22 cellular contexts compared by ENCODE assay signal in the genomic region with DNA sequence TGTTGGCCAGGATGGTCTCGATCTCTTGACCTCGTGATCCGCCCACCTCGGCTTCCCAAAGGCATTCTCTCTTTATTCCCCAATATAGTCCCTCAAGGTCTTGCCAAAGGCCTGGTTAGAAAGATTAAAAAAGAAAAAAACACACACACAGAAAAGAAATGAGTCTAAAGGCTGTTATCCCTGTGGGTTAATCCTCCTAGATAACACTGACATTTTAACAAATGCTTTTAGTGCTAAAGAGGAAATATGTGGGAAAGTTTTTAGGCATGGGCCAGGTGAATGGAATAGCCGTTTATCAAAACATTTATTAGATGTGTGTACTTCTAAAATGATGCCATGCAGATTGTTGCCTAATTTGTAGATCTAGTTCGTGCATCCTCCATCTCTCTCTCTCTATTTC.
DNase-seq lines count a peak whose midpoint lies in the region; ATAC-seq and TF ChIP-seq lines count a peak whose summit lies in the region.
"Had no signal": no experiment of that assay in that cellular context is flagged by ENCODE, and none has a peak within 500 bp of the region (broad histone marks: within the 10 kb centered on the region; RNA-seq: fewer than 3 reads in every experiment).

No MANE protein-coding gene starts in this region.

- H2BK15ac ChIP-seq in IMR-90 (ENCODE audit: low read depth, low read length) = no peak overlapping the region

- H2AK5ac ChIP-seq in IMR-90 (ENCODE audit: low read depth, low read length) = no peak overlapping the region

- H3K9me3 Mint-ChIP-seq in chondrocyte (ENCODE audit: low read depth) (peaks cover 16% of the 10 kb centered on the region), glutamatergic neuron (ENCODE audit: unreplicated experiment) (peaks cover 3% of the 10 kb centered on the region)
- H3K9me3 Mint-ChIP-seq in activated T-helper 2 cell treated with anti-CD3 and anti-CD28 coated beads, Interferon-gamma antibody, Interleukin-2, Interleukin-4, amounts not matched to agents 10 μg/mL and 5 μg/mL and 100 μg/mL, durations not matched to agents 14 hours and 24 hours and 36 hours = peaks cover 16% of the 10 kb centered on the region

- CTCF ChIA-PET in IMR-90 (lab: Yijun Ruan, JAX) = no interaction called here

- H2BK120ac ChIP-seq in IMR-90 (ENCODE audit: low read depth, low read length) = no peak overlapping the region

- dilution Hi-C loops in IMR-90 (cut with HindIII; ENCODE audit: low sequenced_read_pairs, unreplicated experiment) = no loop called here

- in situ Hi-C loops in IMR-90 (cut with MboI; ENCODE audit: low sequenced_read_pairs) = no loop called here

- ATAC-seq in IMR-90 (ENCODE audit: low read depth) (no peak), heart right ventricle (no peak), GM18867 (IDR thresholded peaks at IDR 0.05; ENCODE audit: unreplicated experiment) (no peak)
- ATAC-seq: HCT116, K562 had no signal

- DNase-seq in IMR-90 = no peak
- DNase-seq in chondrocyte (ENCODE audit: low spot score) = no peak
- no peak for DNase-seq in osteoblast (ENCODE audit: insufficient read length, low spot score, missing footprints)
- DNase-seq in heart right ventricle = no peak
- DNase-seq in activated T-helper 2 cell treated with anti-CD3 and anti-CD28 coated beads, Interferon-gamma antibody, Interleukin-2, Interleukin-4, amounts not matched to agents 10 μg/mL and 5 μg/mL and 100 μg/mL, durations not matched to agents 14 hours and 24 hours and 36 hours (ENCODE audit: low spot score) = no peak
- DNase-seq in glutamatergic neuron = no peak
- DNase-seq: 8988T; CD4-positive, CD25-positive, alpha-beta regulatory T cell; DMS53; Kasumi-1; NCI-H1105; NCI-H1436 treated with DMSO at 0.1 percent for 48 hours; NCI-H187 treated with DMSO at 0.1 percent for 48 hours; NCI-H2171 treated with DMSO at 0.1 percent for 48 hours; NCI-H524; NCI-H748 treated with DMSO at 0.1 percent for 48 hours; SIG-M5; SK-N-SH had no signal

- H3K4me1 Mint-ChIP-seq in chondrocyte (ENCODE audit: low read depth) = peaks cover 72% of the 10 kb centered on the region
- H3K4me1 Mint-ChIP-seq in activated T-helper 2 cell treated with anti-CD3 and anti-CD28 coated beads, Interferon-gamma antibody, Interleukin-2, Interleukin-4, amounts not matched to agents 10 μg/mL and 5 μg/mL and 100 μg/mL, durations not matched to agents 14 hours and 24 hours and 36 hours (ENCODE audit: low read depth) = no peaks in the 10 kb centered on the region
- no peaks in the 10 kb centered on the region for H3K4me1 Mint-ChIP-seq in glutamatergic neuron (ENCODE audit: low read depth, unreplicated experiment)
- H3K4me1 Mint-ChIP-seq: CD4-positive, CD25-positive, alpha-beta regulatory T cell had no signal

- no peak overlapping the region for H3K4me3 ChIP-seq in ACC112 (ENCODE audit: low read depth, low read length)
- H3K4me3 ChIP-seq in IMR-90 (ENCODE audit: insufficient read depth, low read depth, low read length) = no peak overlapping the region
- no peak overlapping the region for H3K4me3 ChIP-seq in osteoblast (ENCODE audit: insufficient read depth, low read length)
- H3K4me3 ChIP-seq in heart right ventricle = no peak overlapping the region
- H3K4me3 ChIP-seq: K562 had no signal

- H3K56ac ChIP-seq in IMR-90 (ENCODE audit: extremely low read depth, insufficient read depth, low read length) = no peak overlapping the region

- H3K4me2 ChIP-seq in IMR-90 (ENCODE audit: low read depth, low read length) (no peak overlapping the region), osteoblast (ENCODE audit: insufficient read depth, low read length) (no peak overlapping the region)
- H3K4me2 ChIP-seq: SK-N-SH had no signal

- no peak overlapping the region for H3K9ac ChIP-seq in IMR-90 (ENCODE audit: low read depth, low read length)
- H3K9ac ChIP-seq: SK-N-SH had no signal

- H3K36me3 ChIP-seq in ACC112 (ENCODE audit: insufficient read depth, low read length) (peaks cover 6% of the 10 kb centered on the region), IMR-90 (ENCODE audit: control insufficient read depth, insufficient read depth, low read length) (no peaks in the 10 kb centered on the region), osteoblast (ENCODE audit: insufficient read depth, low read length) (no peaks in the 10 kb centered on the region), heart right ventricle (no peaks in the 10 kb centered on the region)

- H3K23ac ChIP-seq in IMR-90 (ENCODE audit: low read depth, low read length) = no peak overlapping the region

- no peak for TF ChIP-seq CTCF in IMR-90 (conservative IDR thresholded peaks at IDR 0.05; ENCODE audit: low read depth, low read length)
- TF ChIP-seq CTCF in chondrocyte (IDR thresholded peaks at IDR 0.05) = no peak
- no peak for TF ChIP-seq CTCF in osteoblast (IDR thresholded peaks at IDR 0.05; ENCODE audit: extremely low read depth, low read depth, low read length)
- no peak for TF ChIP-seq CTCF in heart right ventricle (IDR thresholded peaks at IDR 0.05)
- TF ChIP-seq CTCF in glutamatergic neuron (IDR thresholded peaks at IDR 0.05; ENCODE audit: partially characterized antibody, unreplicated experiment) = no peak

- intact Hi-C loops in IMR-90 (cut with micrococcal nuclease) (no loop called here), heart right ventricle (cut with DNase I) (no loop called here)
- intact Hi-C loops in activated T-helper 2 cell treated with anti-CD3 and anti-CD28 coated beads, Interferon-gamma antibody, Interleukin-2, Interleukin-4, amounts not matched to agents 10 μg/mL and 5 μg/mL and 100 μg/mL, durations not matched to agents 14 hours and 24 hours and 36 hours (cut with micrococcal nuclease) = no loop called here

- no peak overlapping the region for H3K4ac ChIP-seq in IMR-90 (ENCODE audit: low read depth, low read length)

- no peak overlapping the region for H4K8ac ChIP-seq in IMR-90 (ENCODE audit: low read depth in 2 of 2, low read length in 2 of 2)

- WGBS in IMR-90 (ENCODE audit: extremely low coverage in 2 of 2, insufficient read length in 1 of 2), 2 experiments = no CpG with 5 or more reads among the region's 6 CpGs
- WGBS in heart right ventricle, 2 donors = 68 to 79% methylated on average over 6 of the region's 6 CpGs

- H3K9me3 ChIP-seq in IMR-90 (ENCODE audit: control insufficient read depth, insufficient read depth, low read length) (no peaks in the 10 kb centered on the region), osteoblast (ENCODE audit: low read depth, low read length) (no peaks in the 10 kb centered on the region), heart right ventricle (peaks cover 0 to 18% (median 0%) of the 10 kb centered on the region in 11 donors)

- H3K27ac ChIP-seq in ACC112 (ENCODE audit: low read depth, low read length) = peak overlapping the region; percentile 99
- no peak overlapping the region for H3K27ac ChIP-seq in IMR-90 (ENCODE audit: insufficient read depth, low read length)
- H3K27ac ChIP-seq in osteoblast (ENCODE audit: low read depth, low read length) = peak overlapping the region; percentile 93
- H3K27ac ChIP-seq in heart right ventricle = no peak overlapping the region

- H2AFZ ChIP-seq in ACC112 (ENCODE audit: low read length, unreplicated experiment) (no peak overlapping the region), IMR-90 (replicated peaks; ENCODE audit: low read length, poor library complexity) (no peak overlapping the region), osteoblast (ENCODE audit: low read length) (no peak overlapping the region)

- H3K36me3 Mint-ChIP-seq in chondrocyte (ENCODE audit: low read depth) = peaks cover 7% of the 10 kb centered on the region
- H3K36me3 Mint-ChIP-seq in activated T-helper 2 cell treated with anti-CD3 and anti-CD28 coated beads, Interferon-gamma antibody, Interleukin-2, Interleukin-4, amounts not matched to agents 10 μg/mL and 5 μg/mL and 100 μg/mL, durations not matched to agents 14 hours and 24 hours and 36 hours (ENCODE audit: low read depth) = no peaks in the 10 kb centered on the region
- H3K36me3 Mint-ChIP-seq in glutamatergic neuron (ENCODE audit: unreplicated experiment) = no peaks in the 10 kb centered on the region
- H3K36me3 Mint-ChIP-seq: CD4-positive, CD25-positive, alpha-beta regulatory T cell had no signal

- H3K18ac ChIP-seq in IMR-90 (ENCODE audit: low read depth, low read length) = peak overlapping the region; percentile 26; the same call in 1 of the 2 replicates

- peaks cover 3% of the 10 kb centered on the region; the same call in 1 of the 2 replicates for H3K9me1 ChIP-seq in IMR-90 (ENCODE audit: insufficient read depth, low read length)

- no TSS peak for BruUV-seq in IMR-90 (replicated peaks; lab: Mats Ljungman, UMichigan)

- no peak for TF ChIP-seq POLR2A in IMR-90 (IDR thresholded peaks at IDR 0.05; ENCODE audit: low read depth, low read length)

- H3K14ac ChIP-seq in IMR-90 (replicated peaks; ENCODE audit: low read depth, low read length) = no peak overlapping the region

- peak overlapping the region; percentile 1 for H2BK5ac ChIP-seq in IMR-90 (ENCODE audit: low read depth, low read length, poor library complexity, severe bottlenecking)

- POLR2A ChIA-PET in IMR-90 (lab: Charles Lee; ENCODE audit: unreplicated experiment) = no interaction called here

- H3K4me1 ChIP-seq in ACC112 (ENCODE audit: control insufficient read depth, insufficient read depth, low read length, unreplicated experiment) (peaks cover 46% of the 10 kb centered on the region), IMR-90 (ENCODE audit: control insufficient read depth, insufficient read depth, low read length) (peaks cover 19% of the 10 kb centered on the region), osteoblast (ENCODE audit: insufficient read depth, low read length) (peaks cover 46% of the 10 kb centered on the region), heart right ventricle (peaks cover 0 to 59% (median 0%) of the 10 kb centered on the region in 9 donors)

- no peak overlapping the region for H4K5ac ChIP-seq in IMR-90 (ENCODE audit: low read depth, low read length)

- H3K79me1 ChIP-seq in IMR-90 (ENCODE audit: low read depth in 1 of 2, low read length in 2 of 2) = no peaks in the 10 kb centered on the region

- H3K4me3 Mint-ChIP-seq in chondrocyte (ENCODE audit: unreplicated experiment) (no peak overlapping the region), glutamatergic neuron (ENCODE audit: unreplicated experiment) (no peak overlapping the region)
- no peak overlapping the region for H3K4me3 Mint-ChIP-seq in activated T-helper 2 cell treated with anti-CD3 and anti-CD28 coated beads, Interferon-gamma antibody, Interleukin-2, Interleukin-4, amounts not matched to agents 10 μg/mL and 5 μg/mL and 100 μg/mL, durations not matched to agents 14 hours and 24 hours and 36 hours (ENCODE audit: low read depth)
- H3K4me3 Mint-ChIP-seq: CD4-positive, CD25-positive, alpha-beta regulatory T cell had no signal

- no peak overlapping the region for H2AK9ac ChIP-seq in IMR-90 (replicated peaks; ENCODE audit: low read depth, low read length, poor library complexity)

- H3K27me3 Mint-ChIP-seq in chondrocyte (ENCODE audit: low read depth) (no peaks in the 10 kb centered on the region), glutamatergic neuron (ENCODE audit: unreplicated experiment) (peaks cover 2% of the 10 kb centered on the region)
- H3K27me3 Mint-ChIP-seq in activated T-helper 2 cell treated with anti-CD3 and anti-CD28 coated beads, Interferon-gamma antibody, Interleukin-2, Interleukin-4, amounts not matched to agents 10 μg/mL and 5 μg/mL and 100 μg/mL, durations not matched to agents 14 hours and 24 hours and 36 hours (ENCODE audit: low read depth) = peaks cover 6% of the 10 kb centered on the region
- H3K27me3 Mint-ChIP-seq: CD4-positive, CD25-positive, alpha-beta regulatory T cell had no signal

- no peaks in the 10 kb centered on the region for H4K20me1 ChIP-seq in IMR-90 (ENCODE audit: insufficient read depth, low read length)
- H4K20me1 ChIP-seq in osteoblast (ENCODE audit: insufficient read depth, low read length) = no peaks in the 10 kb centered on the region

- H3K27me3 ChIP-seq in ACC112 (ENCODE audit: insufficient read depth, low read length) (no peaks in the 10 kb centered on the region), IMR-90 (ENCODE audit: control insufficient read depth, insufficient read depth, low read length) (no peaks in the 10 kb centered on the region), osteoblast (ENCODE audit: insufficient read depth, low read length) (no peaks in the 10 kb centered on the region), heart right ventricle (no peaks in the 10 kb centered on the region)

- H4K91ac ChIP-seq in IMR-90 (ENCODE audit: insufficient read depth, low read depth, low read length) = no peak overlapping the region

- peak overlapping the region; percentile 68; the same call in 1 of the 2 replicates for H2BK20ac ChIP-seq in IMR-90 (ENCODE audit: low read depth, low read length)

- no peak for TF ChIP-seq RAD21 in IMR-90 (IDR thresholded peaks at IDR 0.05; ENCODE audit: low read length)

- H3K27ac Mint-ChIP-seq in chondrocyte (ENCODE audit: unreplicated experiment) (peak overlapping the region; percentile 18), glutamatergic neuron (ENCODE audit: unreplicated experiment) (no peak overlapping the region)
- H3K27ac Mint-ChIP-seq in activated T-helper 2 cell treated with anti-CD3 and anti-CD28 coated beads, Interferon-gamma antibody, Interleukin-2, Interleukin-4, amounts not matched to agents 10 μg/mL and 5 μg/mL and 100 μg/mL, durations not matched to agents 14 hours and 24 hours and 36 hours = no peak overlapping the region

- H3K79me2 ChIP-seq in ACC112 (ENCODE audit: control insufficient read depth, insufficient read depth, low read length, unreplicated experiment) = no peaks in the 10 kb centered on the region
- H3K79me2 ChIP-seq in osteoblast (ENCODE audit: insufficient read depth, low read length) = no peaks in the 10 kb centered on the region

Comparison
In these comparisons a context has a peak if more than half of its experiments do, and no peak if none do; other contexts are left out.
1. H3K27ac ChIP-seq: peak in ACC112 (single experiment) and osteoblast (single experiment); none in IMR-90 (single experiment) and heart right ventricle (0 of 10).